In genomic region chr12:53625946-53626701, GRCh38 we compare ENCODE assay signal across 1 cellular context.
TF ChIP-seq lines count a peak whose summit lies in the region.

Gene ATF7 (minus strand): TSS chr12:53626382. CDS start chr12:53601000, 25,382 bp downstream.

TF ChIP-seq in GM23338, 12 proteins besides CTCF, POLR2A, EP300 and RAD21 (continued from another document):
- TF ChIP-seq REST (IDR thresholded peaks at IDR 0.05; ENCODE audit: unreplicated experiment), result peak; percentile 2
- peak; percentile 66 for TF ChIP-seq CREB1 (CRISPR knock-in tag; IDR thresholded peaks at IDR 0.05; ENCODE audit: low read depth)
- TF ChIP-seq ZNF114 (CRISPR knock-in tag; IDR thresholded peaks at IDR 0.05), result no peak
- no peak for TF ChIP-seq NANOG (IDR thresholded peaks at IDR 0.05; ENCODE audit: borderline replicate concordance)
- TF ChIP-seq ZNF331 (CRISPR knock-in tag; IDR thresholded peaks at IDR 0.05; ENCODE audit: low read depth), result no peak
- TF ChIP-seq ETS1 (IDR thresholded peaks at IDR 0.05), result peak; percentile 57; the same call in 1 of the 2 replicates
- TF ChIP-seq POLR2AphosphoS5 (IDR thresholded peaks at IDR 0.05; ENCODE audit: low read depth), result peak; percentile 86
- no peak for TF ChIP-seq STAT1 (IDR thresholded peaks at IDR 0.05; ENCODE audit: unreplicated experiment)
- no peak for TF ChIP-seq EZH2 (IDR thresholded peaks at IDR 0.05; ENCODE audit: low read depth, unreplicated experiment)
- no peak for TF ChIP-seq JUNB (IDR thresholded peaks at IDR 0.05; ENCODE audit: unreplicated experiment)
